2 cellular contexts compared by ENCODE assay signal in the genomic region with DNA sequence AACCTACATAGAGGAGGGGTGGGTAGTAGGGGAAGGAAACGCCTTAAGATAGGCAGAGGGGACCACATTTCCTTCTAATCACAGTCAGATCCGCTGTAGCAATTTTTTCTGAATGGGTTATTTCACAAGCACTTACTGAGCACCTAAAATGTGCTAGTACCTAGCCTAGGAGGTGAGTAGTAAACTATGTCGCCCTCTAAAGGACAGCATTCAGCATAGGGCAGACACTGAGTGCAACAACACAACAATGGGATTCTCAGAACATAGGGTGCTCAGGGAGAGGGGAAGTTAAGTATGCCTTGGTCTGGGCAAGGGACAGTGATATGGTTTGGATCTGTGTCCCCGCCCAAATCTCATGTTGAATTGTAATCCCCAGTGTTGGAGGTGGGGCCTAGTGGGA.
TF ChIP-seq lines count a peak whose summit lies in the region.

No MANE protein-coding gene starts in this region.

TF ChIP-seq in HepG2, 621 proteins besides CTCF, POLR2A, EP300 and RAD21:
- TF ChIP-seq STAG1 (CRISPR knock-in tag; IDR thresholded peaks at IDR 0.05) (peak; percentile 25; the same call in 1 of the 2 replicates), FOXP1 (IDR thresholded peaks at IDR 0.05) (no peak), FOXP1 (CRISPR knock-in tag; IDR thresholded peaks at IDR 0.05) (no peak), ZFX (CRISPR knock-in tag; IDR thresholded peaks at IDR 0.05; ENCODE audit: low read depth) (no peak), ZNF839 (CRISPR knock-in tag; IDR thresholded peaks at IDR 0.05; ENCODE audit: borderline replicate concordance) (no peak), ZNF17 (CRISPR knock-in tag; IDR thresholded peaks at IDR 0.05) (no peak)
- TF ChIP-seq, protein P1, sequence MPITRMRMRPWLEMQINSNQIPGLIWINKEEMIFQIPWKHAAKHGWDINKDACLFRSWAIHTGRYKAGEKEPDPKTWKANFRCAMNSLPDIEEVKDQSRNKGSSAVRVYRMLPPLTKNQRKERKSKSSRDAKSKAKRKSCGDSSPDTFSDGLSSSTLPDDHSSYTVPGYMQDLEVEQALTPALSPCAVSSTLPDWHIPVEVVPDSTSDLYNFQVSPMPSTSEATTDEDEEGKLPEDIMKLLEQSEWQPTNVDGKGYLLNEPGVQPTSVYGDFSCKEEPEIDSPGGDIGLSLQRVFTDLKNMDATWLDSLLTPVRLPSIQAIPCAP (CRISPR knock-in tag; IDR thresholded peaks at IDR 0.05; ENCODE audit: low read depth), result no peak
- TF ChIP-seq, protein P2, sequence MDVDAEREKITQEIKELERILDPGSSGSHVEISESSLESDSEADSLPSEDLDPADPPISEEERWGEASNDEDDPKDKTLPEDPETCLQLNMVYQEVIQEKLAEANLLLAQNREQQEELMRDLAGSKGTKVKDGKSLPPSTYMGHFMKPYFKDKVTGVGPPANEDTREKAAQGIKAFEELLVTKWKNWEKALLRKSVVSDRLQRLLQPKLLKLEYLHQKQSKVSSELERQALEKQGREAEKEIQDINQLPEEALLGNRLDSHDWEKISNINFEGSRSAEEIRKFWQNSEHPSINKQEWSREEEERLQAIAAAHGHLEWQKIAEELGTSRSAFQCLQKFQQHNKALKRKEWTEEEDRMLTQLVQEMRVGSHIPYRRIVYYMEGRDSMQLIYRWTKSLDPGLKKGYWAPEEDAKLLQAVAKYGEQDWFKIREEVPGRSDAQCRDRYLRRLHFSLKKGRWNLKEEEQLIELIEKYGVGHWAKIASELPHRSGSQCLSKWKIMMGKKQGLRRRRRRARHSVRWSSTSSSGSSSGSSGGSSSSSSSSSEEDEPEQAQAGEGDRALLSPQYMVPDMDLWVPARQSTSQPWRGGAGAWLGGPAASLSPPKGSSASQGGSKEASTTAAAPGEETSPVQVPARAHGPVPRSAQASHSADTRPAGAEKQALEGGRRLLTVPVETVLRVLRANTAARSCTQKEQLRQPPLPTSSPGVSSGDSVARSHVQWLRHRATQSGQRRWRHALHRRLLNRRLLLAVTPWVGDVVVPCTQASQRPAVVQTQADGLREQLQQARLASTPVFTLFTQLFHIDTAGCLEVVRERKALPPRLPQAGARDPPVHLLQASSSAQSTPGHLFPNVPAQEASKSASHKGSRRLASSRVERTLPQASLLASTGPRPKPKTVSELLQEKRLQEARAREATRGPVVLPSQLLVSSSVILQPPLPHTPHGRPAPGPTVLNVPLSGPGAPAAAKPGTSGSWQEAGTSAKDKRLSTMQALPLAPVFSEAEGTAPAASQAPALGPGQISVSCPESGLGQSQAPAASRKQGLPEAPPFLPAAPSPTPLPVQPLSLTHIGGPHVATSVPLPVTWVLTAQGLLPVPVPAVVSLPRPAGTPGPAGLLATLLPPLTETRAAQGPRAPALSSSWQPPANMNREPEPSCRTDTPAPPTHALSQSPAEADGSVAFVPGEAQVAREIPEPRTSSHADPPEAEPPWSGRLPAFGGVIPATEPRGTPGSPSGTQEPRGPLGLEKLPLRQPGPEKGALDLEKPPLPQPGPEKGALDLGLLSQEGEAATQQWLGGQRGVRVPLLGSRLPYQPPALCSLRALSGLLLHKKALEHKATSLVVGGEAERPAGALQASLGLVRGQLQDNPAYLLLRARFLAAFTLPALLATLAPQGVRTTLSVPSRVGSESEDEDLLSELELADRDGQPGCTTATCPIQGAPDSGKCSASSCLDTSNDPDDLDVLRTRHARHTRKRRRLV (CRISPR knock-in tag; IDR thresholded peaks at IDR 0.05), result no peak

TF ChIP-seq in K562, 482 proteins besides CTCF, POLR2A, EP300 and RAD21:
- TF ChIP-seq HDAC2 (IDR thresholded peaks at IDR 0.05) (no peak), ZNF77 (CRISPR knock-in tag; IDR thresholded peaks at IDR 0.05) (no peak), ZNF146 (CRISPR knock-in tag; IDR thresholded peaks at IDR 0.05; ENCODE audit: unreplicated experiment) (no peak), ZNF589 (CRISPR knock-in tag; IDR thresholded peaks at IDR 0.05; ENCODE audit: low read depth) (no peak), DMBX1 (CRISPR knock-in tag; IDR thresholded peaks at IDR 0.05; ENCODE audit: borderline replicate concordance) (no peak)
- TF ChIP-seq, protein P3, sequence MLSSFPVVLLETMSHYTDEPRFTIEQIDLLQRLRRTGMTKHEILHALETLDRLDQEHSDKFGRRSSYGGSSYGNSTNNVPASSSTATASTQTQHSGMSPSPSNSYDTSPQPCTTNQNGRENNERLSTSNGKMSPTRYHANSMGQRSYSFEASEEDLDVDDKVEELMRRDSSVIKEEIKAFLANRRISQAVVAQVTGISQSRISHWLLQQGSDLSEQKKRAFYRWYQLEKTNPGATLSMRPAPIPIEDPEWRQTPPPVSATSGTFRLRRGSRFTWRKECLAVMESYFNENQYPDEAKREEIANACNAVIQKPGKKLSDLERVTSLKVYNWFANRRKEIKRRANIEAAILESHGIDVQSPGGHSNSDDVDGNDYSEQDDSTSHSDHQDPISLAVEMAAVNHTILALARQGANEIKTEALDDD (IDR thresholded peaks at IDR 0.05), result no peak
- TF ChIP-seq, protein P4, sequence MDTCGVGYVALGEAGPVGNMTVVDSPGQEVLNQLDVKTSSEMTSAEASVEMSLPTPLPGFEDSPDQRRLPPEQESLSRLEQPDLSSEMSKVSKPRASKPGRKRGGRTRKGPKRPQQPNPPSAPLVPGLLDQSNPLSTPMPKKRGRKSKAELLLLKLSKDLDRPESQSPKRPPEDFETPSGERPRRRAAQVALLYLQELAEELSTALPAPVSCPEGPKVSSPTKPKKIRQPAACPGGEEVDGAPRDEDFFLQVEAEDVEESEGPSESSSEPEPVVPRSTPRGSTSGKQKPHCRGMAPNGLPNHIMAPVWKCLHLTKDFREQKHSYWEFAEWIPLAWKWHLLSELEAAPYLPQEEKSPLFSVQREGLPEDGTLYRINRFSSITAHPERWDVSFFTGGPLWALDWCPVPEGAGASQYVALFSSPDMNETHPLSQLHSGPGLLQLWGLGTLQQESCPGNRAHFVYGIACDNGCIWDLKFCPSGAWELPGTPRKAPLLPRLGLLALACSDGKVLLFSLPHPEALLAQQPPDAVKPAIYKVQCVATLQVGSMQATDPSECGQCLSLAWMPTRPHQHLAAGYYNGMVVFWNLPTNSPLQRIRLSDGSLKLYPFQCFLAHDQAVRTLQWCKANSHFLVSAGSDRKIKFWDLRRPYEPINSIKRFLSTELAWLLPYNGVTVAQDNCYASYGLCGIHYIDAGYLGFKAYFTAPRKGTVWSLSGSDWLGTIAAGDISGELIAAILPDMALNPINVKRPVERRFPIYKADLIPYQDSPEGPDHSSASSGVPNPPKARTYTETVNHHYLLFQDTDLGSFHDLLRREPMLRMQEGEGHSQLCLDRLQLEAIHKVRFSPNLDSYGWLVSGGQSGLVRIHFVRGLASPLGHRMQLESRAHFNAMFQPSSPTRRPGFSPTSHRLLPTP (IDR thresholded peaks at IDR 0.05; ENCODE audit: borderline replicate concordance, extremely low read depth, insufficient read length), result no peak
TF ChIP-seq in K562: peak in this region for 0.
